18 cellular contexts compared by ENCODE assay signal in genomic region chr12:46185686-46186085, GRCh38.
A peak's percentile ranks its signal among the peaks of the same experiment; 100 is the strongest.
DNase-seq lines count a peak whose midpoint lies in the region; ATAC-seq and TF ChIP-seq lines count a peak whose summit lies in the region.
"Had no signal": no experiment of that assay in that cellular context is flagged by ENCODE, and none has a peak within 500 bp of the region (broad histone marks: within the 10 kb centered on the region; RNA-seq: fewer than 3 reads in every experiment).

No MANE protein-coding gene starts in this region.

- H2AFZ ChIP-seq in HCT116 (ENCODE audit: low read depth, low read length, poor library complexity, severe bottlenecking) (no peak overlapping the region), OCI-LY7 (ENCODE audit: low read length) (no peak overlapping the region)

- H4K20me1 ChIP-seq in HCT116 (ENCODE audit: insufficient read depth), result no peaks in the 10 kb centered on the region
- no peaks in the 10 kb centered on the region for H4K20me1 ChIP-seq in OCI-LY7 (ENCODE audit: insufficient read depth, low read length)

- H3K4me1 Mint-ChIP-seq in activated CD4-positive, alpha-beta T cell treated with anti-CD3 and anti-CD28 coated beads, Interleukin-2, amount 10 ng/mL, durations not matched to agents 7 days and 5 days, result peaks cover 2% of the 10 kb centered on the region
- H3K4me1 Mint-ChIP-seq in activated naive CD8-positive, alpha-beta T cell treated with anti-CD3 and anti-CD28 coated beads for 36 hours, result peaks cover 35% of the 10 kb centered on the region
- peaks cover 22 to 30% of the 10 kb centered on the region in 2 donors for H3K4me1 Mint-ChIP-seq in natural killer cell

- no peak overlapping the region for H3K4me2 ChIP-seq in HCT116 (ENCODE audit: low read length)
- no peak overlapping the region for H3K4me2 ChIP-seq in OCI-LY7 (ENCODE audit: low read length)

- TF ChIP-seq POLR2A in HCT116 (IDR thresholded peaks at IDR 0.05; ENCODE audit: borderline replicate concordance, extremely low read depth, insufficient read depth, insufficient read length), result no peak

- CTCF ChIA-PET in activated CD4-positive, alpha-beta T cell treated with anti-CD3 and anti-CD28 coated beads, Interleukin-2, amount 10 ng/mL, durations not matched to agents 7 days and 5 days (lab: Charles Lee), result interaction anchor here (0.7 kb wide), 1 partner anchor 12 kb away, joined by 5 read pairs; no protein-coding TSS in a partner anchor
- CTCF ChIA-PET in HCT116 (lab: Charles Lee), result no interaction called here
- CTCF ChIA-PET in OCI-LY7 (lab: Charles Lee; ENCODE audit: unreplicated experiment), result no interaction called here

- DNase-seq in activated CD4-positive, alpha-beta T cell treated with anti-CD3 and anti-CD28 coated beads, Interleukin-2, amount 10 ng/mL, durations not matched to agents 7 days and 5 days, result no peak
- DNase-seq in activated CD4-positive, alpha-beta T cell treated with anti-CD3 and anti-CD28 coated beads, Interleukin-2, amount 50 U/mL, for 48 hours, result no peak
- DNase-seq in HCT116 (ENCODE audit: low read depth, low spot score) (no peak), natural killer cell (no peak), OCI-LY7 (ENCODE audit: low spot score) (no peak), SKM-1 (lab: John Stamatoyannopoulos, UW; ENCODE audit: unreplicated experiment) (no peak)
- DNase-seq in activated naive CD8-positive, alpha-beta T cell treated with anti-CD3 and anti-CD28 coated beads for 36 hours, result no peak
- DNase-seq: body of pancreas, Calu3, NCI-H1694, NCI-H2171 treated with DMSO at 0.1 percent for 48 hours, NCI-H524, nucleus accumbens, SHP77 treated with DMSO at 0.1 percent for 48 hours, upper lobe of right lung had no signal

- ATAC-seq in HCT116 (no peak), natural killer cell (peak in 1 of 3 donors; percentile 16), GM18868 (IDR thresholded peaks at IDR 0.05; ENCODE audit: unreplicated experiment) (no peak)
- ATAC-seq: body of pancreas, upper lobe of right lung had no signal

- H3K4me3 Mint-ChIP-seq in activated CD4-positive, alpha-beta T cell treated with anti-CD3 and anti-CD28 coated beads, Interleukin-2, amount 10 ng/mL, durations not matched to agents 7 days and 5 days, result no peak overlapping the region
- H3K4me3 Mint-ChIP-seq in activated naive CD8-positive, alpha-beta T cell treated with anti-CD3 and anti-CD28 coated beads for 36 hours, result no peak overlapping the region
- no peak overlapping the region for H3K4me3 Mint-ChIP-seq in natural killer cell
- H3K4me3 Mint-ChIP-seq: activated T-helper 1 cell treated with anti-CD3 and anti-CD28 coated beads, Interleukin-12 subunit alpha, Interleukin-12 subunit beta, Interleukin-2, Interleukin-4 antibody, amounts not matched to agents 30 ng/mL and 10 ng/mL and 1 ng/mL, durations not matched to agents 14 hours and 24 hours and 36 hours had no signal

- no peak overlapping the region for H3K27ac ChIP-seq in HCT116 (ENCODE audit: low read depth, low read length)
- no peak overlapping the region for H3K27ac ChIP-seq in OCI-LY7 (ENCODE audit: low read depth, low read length, poor library complexity, severe bottlenecking)
- H3K27ac ChIP-seq: body of pancreas, upper lobe of right lung had no signal

- H3K27me3 ChIP-seq in HCT116 (ENCODE audit: insufficient read depth, low read length), result no peaks in the 10 kb centered on the region
- H3K27me3 ChIP-seq: body of pancreas, upper lobe of right lung had no signal

- no peak for TF ChIP-seq CTCF in HCT116 (IDR thresholded peaks at IDR 0.05 in 2 of 3, conservative IDR thresholded peaks at IDR 0.05 in 1 of 3; ENCODE audit: borderline replicate concordance in 1 of 3, insufficient read depth in 1 of 3, low read depth in 2 of 3, low read length in 2 of 3)
- TF ChIP-seq CTCF in natural killer cell (IDR thresholded peaks at IDR 0.05), result no peak
- TF ChIP-seq CTCF in OCI-LY7 (conservative IDR thresholded peaks at IDR 0.05; ENCODE audit: low read length), result no peak

- H3K79me2 ChIP-seq in HCT116 (ENCODE audit: insufficient read depth, low read length), result no peaks in the 10 kb centered on the region
- no peaks in the 10 kb centered on the region for H3K79me2 ChIP-seq in OCI-LY7 (ENCODE audit: insufficient read depth, low read depth, low read length)

- peaks cover 67% of the 10 kb centered on the region for H3K36me3 Mint-ChIP-seq in activated CD4-positive, alpha-beta T cell treated with anti-CD3 and anti-CD28 coated beads, Interleukin-2, amount 10 ng/mL, durations not matched to agents 7 days and 5 days (ENCODE audit: low read depth)
- peaks cover 66% of the 10 kb centered on the region for H3K36me3 Mint-ChIP-seq in activated naive CD8-positive, alpha-beta T cell treated with anti-CD3 and anti-CD28 coated beads for 36 hours
- peaks cover 1% of the 10 kb centered on the region for H3K36me3 Mint-ChIP-seq in natural killer cell

- POLR2A ChIA-PET in activated CD4-positive, alpha-beta T cell treated with anti-CD3 and anti-CD28 coated beads, Interleukin-2, amount 10 ng/mL, durations not matched to agents 7 days and 5 days (lab: Charles Lee), result no interaction called here
- POLR2A ChIA-PET in HCT116 (lab: Charles Lee) (no interaction called here), OCI-LY7 (lab: Charles Lee) (no interaction called here)

- H3K4me3 ChIP-seq in HCT116 (replicated peaks in 1 of 2; ENCODE audit: low read depth in 1 of 2, low read length in 2 of 2) (no peak overlapping the region), OCI-LY7 (ENCODE audit: low read depth, low read length, poor library complexity, severe bottlenecking) (no peak overlapping the region)
- H3K4me3 ChIP-seq: body of pancreas, lung, upper lobe of right lung had no signal

- H3K36me3 ChIP-seq in HCT116 (ENCODE audit: control insufficient read depth in 1 of 2, insufficient read depth in 2 of 2, low read length in 2 of 2), result peaks cover 0 to 6% of the 10 kb centered on the region in 2 experiments; a peak in 2 of 4 replicates
- H3K36me3 ChIP-seq in OCI-LY7 (ENCODE audit: insufficient read depth, low read length), result peaks cover 77% of the 10 kb centered on the region
- H3K36me3 ChIP-seq: upper lobe of right lung had no signal

- H3K9me2 ChIP-seq in HCT116 (ENCODE audit: insufficient read depth) (no peaks in the 10 kb centered on the region), OCI-LY7 (ENCODE audit: insufficient read depth, low read length) (no peaks in the 10 kb centered on the region)

- no peak for TF ChIP-seq RAD21 in HCT116 (IDR thresholded peaks at IDR 0.05; ENCODE audit: low read depth)

- peak overlapping the region; percentile 57 for H3K27ac Mint-ChIP-seq in activated CD4-positive, alpha-beta T cell treated with anti-CD3 and anti-CD28 coated beads, Interleukin-2, amount 10 ng/mL, durations not matched to agents 7 days and 5 days
- peak overlapping the region; percentile 69 for H3K27ac Mint-ChIP-seq in activated naive CD8-positive, alpha-beta T cell treated with anti-CD3 and anti-CD28 coated beads for 36 hours
- peak overlapping the region; percentile 48 to 72 for H3K27ac Mint-ChIP-seq in natural killer cell
- H3K27ac Mint-ChIP-seq: activated T-helper 1 cell treated with anti-CD3 and anti-CD28 coated beads, Interleukin-12 subunit alpha, Interleukin-12 subunit beta, Interleukin-2, Interleukin-4 antibody, amounts not matched to agents 30 ng/mL and 10 ng/mL and 1 ng/mL, durations not matched to agents 14 hours and 24 hours and 36 hours had no signal

- no peaks in the 10 kb centered on the region for H3K4me1 ChIP-seq in HCT116 (ENCODE audit: control insufficient read depth in 1 of 2, insufficient read depth in 2 of 2, low read length in 2 of 2)
- no peaks in the 10 kb centered on the region for H3K4me1 ChIP-seq in OCI-LY7 (ENCODE audit: insufficient read depth, low read length, poor library complexity, severe bottlenecking)

- BruUV-seq in HCT116 (replicated peaks; lab: Mats Ljungman, UMichigan), result no TSS peak
- BruUV-seq in OCI-LY7 (replicated peaks; lab: Mats Ljungman, UMichigan), result no TSS peak

- H3K9ac ChIP-seq in HCT116 (ENCODE audit: low read length), result no peak overlapping the region

- RAD21 ChIA-PET in HCT116 (lab: Charles Lee; ENCODE audit: low non-redundant PET in 1 of 2, low total read pairs in 2 of 2, uncharacterized antibody in 2 of 2, unreplicated experiment in 2 of 2), result no interaction called here

- H3K9me3 ChIP-seq in HCT116 (ENCODE audit: control insufficient read depth in 1 of 2, insufficient read depth in 1 of 2, low read depth in 1 of 2, low read length in 2 of 2) (no peaks in the 10 kb centered on the region), OCI-LY7 (ENCODE audit: low read length) (no peaks in the 10 kb centered on the region)
- H3K9me3 ChIP-seq: body of pancreas, upper lobe of right lung had no signal

- intact Hi-C loops in HCT116 (cut with micrococcal nuclease), result no loop called here
- intact Hi-C loops in natural killer cell (cut with micrococcal nuclease), result no loop called here
- intact Hi-C loops in OCI-LY7 (cut with micrococcal nuclease; ENCODE audit: unreplicated experiment), result no loop called here

- no peaks in the 10 kb centered on the region for H3K27me3 Mint-ChIP-seq in activated CD4-positive, alpha-beta T cell treated with anti-CD3 and anti-CD28 coated beads, Interleukin-2, amount 10 ng/mL, durations not matched to agents 7 days and 5 days
- no peaks in the 10 kb centered on the region for H3K27me3 Mint-ChIP-seq in activated naive CD8-positive, alpha-beta T cell treated with anti-CD3 and anti-CD28 coated beads for 36 hours
- no peaks in the 10 kb centered on the region for H3K27me3 Mint-ChIP-seq in natural killer cell (ENCODE audit: low read depth in 2 of 2)

- no peaks in the 10 kb centered on the region for H3K9me3 Mint-ChIP-seq in activated CD4-positive, alpha-beta T cell treated with anti-CD3 and anti-CD28 coated beads, Interleukin-2, amount 10 ng/mL, durations not matched to agents 7 days and 5 days
- H3K9me3 Mint-ChIP-seq in activated naive CD8-positive, alpha-beta T cell treated with anti-CD3 and anti-CD28 coated beads for 36 hours, result peaks cover 6% of the 10 kb centered on the region
- peaks cover 0 to under 1% of the 10 kb centered on the region in 2 donors for H3K9me3 Mint-ChIP-seq in natural killer cell

TF ChIP-seq in HCT116, 20 proteins besides CTCF, POLR2A, EP300 and RAD21:
- peak; percentile 8; the same call in 1 of the 2 replicates for TF ChIP-seq POLR2AphosphoS5 (IDR thresholded peaks at IDR 0.05; ENCODE audit: low read depth, low read length)
- TF ChIP-seq FOSL1 (IDR thresholded peaks at IDR 0.05; ENCODE audit: low read depth), result no peak
